Comparison of ENCODE assay signal across 13 cellular contexts in genomic region chr12:15131462-15131861, GRCh38.
DNase-seq lines count a peak whose midpoint lies in the region; TF ChIP-seq lines count a peak whose summit lies in the region.
"Had no signal": no experiment of that assay in that cellular context is flagged by ENCODE, and none has a peak within 500 bp of the region (broad histone marks: within the 10 kb centered on the region; RNA-seq: fewer than 3 reads in every experiment).

No MANE protein-coding gene starts in this region.

- no peak for TF ChIP-seq CTCF in sigmoid colon (IDR thresholded peaks at IDR 0.05)
- no peak for TF ChIP-seq CTCF in spleen (IDR thresholded peaks at IDR 0.05 in 8 of 11, conservative IDR thresholded peaks at IDR 0.05 in 3 of 11)

- in situ Hi-C loops in HAP-1 (cut with MboI; ENCODE audit: low sequenced_read_pairs): no loop called here

- H3K4me1 ChIP-seq in sigmoid colon (peaks cover 0 to 28% (median 15%) of the 10 kb centered on the region in 4 donors), HAP-1 (no peaks in the 10 kb centered on the region), spleen (no peaks in the 10 kb centered on the region)

- no peaks in the 10 kb centered on the region for H3K27me3 ChIP-seq in sigmoid colon
- 0 out of 2 replicates have a peak, but pooled peaks cover 3% of the 10 kb centered on the region for H3K27me3 ChIP-seq in HAP-1 (ENCODE audit: low read depth)
- no peaks in the 10 kb centered on the region for H3K27me3 ChIP-seq in spleen (replicated peaks in 1 of 7)
- H3K27me3 ChIP-seq: cardiac muscle cell had no signal

- no peak for TF ChIP-seq EP300 in sigmoid colon (IDR thresholded peaks at IDR 0.05)

- DNase-seq in ELR (ENCODE audit: low read depth): peak; percentile 43
- DNase-seq in NCI-H82 (lab: John Stamatoyannopoulos, UW): peak; percentile 70
- DNase-seq in fibroblast of peridontal ligament (ENCODE audit: extremely low read depth): peak; percentile 79
- no peak for DNase-seq in sigmoid colon
- no peak for DNase-seq in HAP-1 (ENCODE audit: low spot score in 2 of 2)
- no peak for DNase-seq in caudate nucleus (lab: John Stamatoyannopoulos, UW)
- DNase-seq in NCI-H146 treated with DMSO at 0.1 percent for 48 hours (lab: John Stamatoyannopoulos, UW; ENCODE audit: unreplicated experiment): no peak
- no peak for DNase-seq in spleen
- DNase-seq: NCI-H510A, nephron progenitor cell, SK-N-SH had no signal

- H3K9me3 ChIP-seq in sigmoid colon (no peaks in the 10 kb centered on the region), HAP-1 (no peaks in the 10 kb centered on the region), spleen (no peaks in the 10 kb centered on the region)
- H3K9me3 ChIP-seq: SK-N-SH had no signal

- no peaks in the 10 kb centered on the region for H3K36me3 ChIP-seq in sigmoid colon
- H3K36me3 ChIP-seq in HAP-1 (replicated peaks): no peaks in the 10 kb centered on the region
- no peaks in the 10 kb centered on the region for H3K36me3 ChIP-seq in spleen
- H3K36me3 ChIP-seq: cardiac muscle cell had no signal

- H3K4me3 ChIP-seq in sigmoid colon (no peak overlapping the region), HAP-1 (no peak overlapping the region), spleen (no peak overlapping the region)
- H3K4me3 ChIP-seq: cardiac muscle cell had no signal

- intact Hi-C loops in sigmoid colon (cut with DNase I): no loop called here
- intact Hi-C loops in spleen (cut with DNase I; ENCODE audit: low total_unique reads): no loop called here

- no peak for TF ChIP-seq POLR2A in sigmoid colon (IDR thresholded peaks at IDR 0.05)
- TF ChIP-seq POLR2A in spleen (IDR thresholded peaks at IDR 0.05): no peak

- H3K27ac ChIP-seq in sigmoid colon: peak overlapping the region in 3 of 4 donors; percentile 7 to 71 (median 67)
- no peak overlapping the region for H3K27ac ChIP-seq in caudate nucleus (ENCODE audit: low read depth, low read length)
- no peak overlapping the region for H3K27ac ChIP-seq in spleen
- H3K27ac ChIP-seq: cardiac muscle cell, epithelial cell of prostate had no signal

- WGBS in sigmoid colon, 2 donors: 48 to 63% methylated on average over 3 of the region's 3 CpGs
- WGBS in spleen, 5 donors: 64 to 88% (median 76%) methylated on average over 3 of the region's 3 CpGs

Comparison
In these comparisons a context has a peak if more than half of its experiments do, and no peak if none do; other contexts are left out.
1. DNase-seq: peak in ELR (single experiment), NCI-H82 (single experiment) and fibroblast of peridontal ligament (single experiment); none in sigmoid colon (single experiment), HAP-1 (0 of 2), caudate nucleus (0 of 61), NCI-H146 treated with DMSO at 0.1 percent for 48 hours (single experiment) and spleen (single experiment).
2. H3K27ac ChIP-seq: peak in sigmoid colon (3 of 4); none in caudate nucleus (single experiment) and spleen (0 of 8).